1 cellular context compared by ENCODE assay signal in the genomic region with DNA sequence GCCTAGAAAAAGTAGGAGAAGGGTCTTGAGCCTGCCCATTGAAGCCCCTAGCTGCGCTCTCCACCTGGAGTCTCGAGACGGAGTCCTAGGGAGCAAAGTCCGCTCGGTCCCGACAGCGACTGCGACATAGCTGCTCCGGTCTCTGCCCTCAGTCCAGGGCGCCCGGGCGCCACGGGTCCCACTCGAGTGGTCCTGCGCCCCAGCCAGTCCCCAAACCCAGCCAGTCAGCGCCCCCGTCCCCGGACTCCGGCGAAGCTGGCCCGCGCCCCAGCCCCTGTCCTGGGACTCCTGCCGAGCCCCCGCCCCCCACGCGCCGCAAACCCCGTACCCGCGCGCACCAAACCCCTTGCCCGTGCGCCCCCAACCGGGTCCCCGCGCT.
TF ChIP-seq lines count a peak whose summit lies in the region.

No MANE protein-coding gene starts in this region.

TF ChIP-seq in HepG2, 621 proteins besides CTCF, POLR2A, EP300 and RAD21 (continued from another document and continues in another):
- TF ChIP-seq, protein P1, sequence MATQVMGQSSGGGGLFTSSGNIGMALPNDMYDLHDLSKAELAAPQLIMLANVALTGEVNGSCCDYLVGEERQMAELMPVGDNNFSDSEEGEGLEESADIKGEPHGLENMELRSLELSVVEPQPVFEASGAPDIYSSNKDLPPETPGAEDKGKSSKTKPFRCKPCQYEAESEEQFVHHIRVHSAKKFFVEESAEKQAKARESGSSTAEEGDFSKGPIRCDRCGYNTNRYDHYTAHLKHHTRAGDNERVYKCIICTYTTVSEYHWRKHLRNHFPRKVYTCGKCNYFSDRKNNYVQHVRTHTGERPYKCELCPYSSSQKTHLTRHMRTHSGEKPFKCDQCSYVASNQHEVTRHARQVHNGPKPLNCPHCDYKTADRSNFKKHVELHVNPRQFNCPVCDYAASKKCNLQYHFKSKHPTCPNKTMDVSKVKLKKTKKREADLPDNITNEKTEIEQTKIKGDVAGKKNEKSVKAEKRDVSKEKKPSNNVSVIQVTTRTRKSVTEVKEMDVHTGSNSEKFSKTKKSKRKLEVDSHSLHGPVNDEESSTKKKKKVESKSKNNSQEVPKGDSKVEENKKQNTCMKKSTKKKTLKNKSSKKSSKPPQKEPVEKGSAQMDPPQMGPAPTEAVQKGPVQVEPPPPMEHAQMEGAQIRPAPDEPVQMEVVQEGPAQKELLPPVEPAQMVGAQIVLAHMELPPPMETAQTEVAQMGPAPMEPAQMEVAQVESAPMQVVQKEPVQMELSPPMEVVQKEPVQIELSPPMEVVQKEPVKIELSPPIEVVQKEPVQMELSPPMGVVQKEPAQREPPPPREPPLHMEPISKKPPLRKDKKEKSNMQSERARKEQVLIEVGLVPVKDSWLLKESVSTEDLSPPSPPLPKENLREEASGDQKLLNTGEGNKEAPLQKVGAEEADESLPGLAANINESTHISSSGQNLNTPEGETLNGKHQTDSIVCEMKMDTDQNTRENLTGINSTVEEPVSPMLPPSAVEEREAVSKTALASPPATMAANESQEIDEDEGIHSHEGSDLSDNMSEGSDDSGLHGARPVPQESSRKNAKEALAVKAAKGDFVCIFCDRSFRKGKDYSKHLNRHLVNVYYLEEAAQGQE (IDR thresholded peaks at IDR 0.05; ENCODE audit: borderline replicate concordance in 1 of 2, low read depth in 1 of 2, low read length in 2 of 2), result no peak
- TF ChIP-seq ZNF709 (CRISPR knock-in tag; IDR thresholded peaks at IDR 0.05) (no peak), ZFP36 (IDR thresholded peaks at IDR 0.05; ENCODE audit: borderline replicate concordance, low read depth, low read length, partially characterized antibody) (no peak), AGO2 (optimal IDR thresholded peaks at IDR 0.05; ENCODE audit: low read depth, low read length) (no peak), TEF (CRISPR knock-in tag; IDR thresholded peaks at IDR 0.05) (no peak), ZNF605 (CRISPR knock-in tag; IDR thresholded peaks at IDR 0.05) (no peak), SP140L (CRISPR knock-in tag; IDR thresholded peaks at IDR 0.05; ENCODE audit: borderline replicate concordance) (no peak), TOPORS (CRISPR knock-in tag; IDR thresholded peaks at IDR 0.05) (no peak), ZBTB49 (CRISPR knock-in tag; IDR thresholded peaks at IDR 0.05; ENCODE audit: borderline replicate concordance) (no peak), TRIM24 (CRISPR knock-in tag; IDR thresholded peaks at IDR 0.05) (no peak), ZNF101 (CRISPR knock-in tag; IDR thresholded peaks at IDR 0.05; ENCODE audit: borderline replicate concordance, low read depth) (no peak), ZNF207 (IDR thresholded peaks at IDR 0.05; ENCODE audit: borderline replicate concordance) (no peak), KLF6 (CRISPR knock-in tag; IDR thresholded peaks at IDR 0.05) (no peak), ZSCAN5A (CRISPR knock-in tag; IDR thresholded peaks at IDR 0.05; ENCODE audit: borderline replicate concordance) (no peak; the same call in 1 of the 2 replicates), MATR3 (CRISPR knock-in tag; IDR thresholded peaks at IDR 0.05) (no peak), HOXA5 (CRISPR knock-in tag; IDR thresholded peaks at IDR 0.05) (0 out of 2 replicates have a peak, but pooled peaks have one; percentile 9), PHF20 (CRISPR knock-in tag; IDR thresholded peaks at IDR 0.05) (no peak), NFIB (CRISPR knock-in tag; IDR thresholded peaks at IDR 0.05; ENCODE audit: borderline replicate concordance) (no peak), SMARCC2 (IDR thresholded peaks at IDR 0.05) (no peak), SAFB2 (CRISPR knock-in tag; IDR thresholded peaks at IDR 0.05; ENCODE audit: borderline replicate concordance, low read depth) (no peak), ATF7 (IDR thresholded peaks at IDR 0.05) (no peak), ATF7 (CRISPR knock-in tag; IDR thresholded peaks at IDR 0.05) (no peak), ZNF83 (CRISPR knock-in tag; IDR thresholded peaks at IDR 0.05; ENCODE audit: borderline replicate concordance) (no peak), ZNF484 (CRISPR knock-in tag; IDR thresholded peaks at IDR 0.05; ENCODE audit: borderline replicate concordance, low read depth) (no peak), ZSCAN20 (CRISPR knock-in tag; IDR thresholded peaks at IDR 0.05; ENCODE audit: borderline replicate concordance) (no peak), PAWR (CRISPR knock-in tag; IDR thresholded peaks at IDR 0.05; ENCODE audit: borderline replicate concordance) (0 out of 2 replicates have a peak, but pooled peaks have one; percentile 11), ZGPAT (CRISPR knock-in tag; IDR thresholded peaks at IDR 0.05) (no peak), PRMT3 (CRISPR knock-in tag; IDR thresholded peaks at IDR 0.05; ENCODE audit: borderline replicate concordance, low read depth) (no peak), ZKSCAN1 (IDR thresholded peaks at IDR 0.05; ENCODE audit: low read length) (no peak), ZNF556 (CRISPR knock-in tag; IDR thresholded peaks at IDR 0.05; ENCODE audit: borderline replicate concordance) (peak; percentile 7; the same call in 1 of the 2 replicates), ZNF121 (CRISPR knock-in tag; IDR thresholded peaks at IDR 0.05) (no peak), NR2F6 (IDR thresholded peaks at IDR 0.05) (no peak), NR2F6 (CRISPR knock-in tag; IDR thresholded peaks at IDR 0.05) (no peak)
- TF ChIP-seq, protein P2, sequence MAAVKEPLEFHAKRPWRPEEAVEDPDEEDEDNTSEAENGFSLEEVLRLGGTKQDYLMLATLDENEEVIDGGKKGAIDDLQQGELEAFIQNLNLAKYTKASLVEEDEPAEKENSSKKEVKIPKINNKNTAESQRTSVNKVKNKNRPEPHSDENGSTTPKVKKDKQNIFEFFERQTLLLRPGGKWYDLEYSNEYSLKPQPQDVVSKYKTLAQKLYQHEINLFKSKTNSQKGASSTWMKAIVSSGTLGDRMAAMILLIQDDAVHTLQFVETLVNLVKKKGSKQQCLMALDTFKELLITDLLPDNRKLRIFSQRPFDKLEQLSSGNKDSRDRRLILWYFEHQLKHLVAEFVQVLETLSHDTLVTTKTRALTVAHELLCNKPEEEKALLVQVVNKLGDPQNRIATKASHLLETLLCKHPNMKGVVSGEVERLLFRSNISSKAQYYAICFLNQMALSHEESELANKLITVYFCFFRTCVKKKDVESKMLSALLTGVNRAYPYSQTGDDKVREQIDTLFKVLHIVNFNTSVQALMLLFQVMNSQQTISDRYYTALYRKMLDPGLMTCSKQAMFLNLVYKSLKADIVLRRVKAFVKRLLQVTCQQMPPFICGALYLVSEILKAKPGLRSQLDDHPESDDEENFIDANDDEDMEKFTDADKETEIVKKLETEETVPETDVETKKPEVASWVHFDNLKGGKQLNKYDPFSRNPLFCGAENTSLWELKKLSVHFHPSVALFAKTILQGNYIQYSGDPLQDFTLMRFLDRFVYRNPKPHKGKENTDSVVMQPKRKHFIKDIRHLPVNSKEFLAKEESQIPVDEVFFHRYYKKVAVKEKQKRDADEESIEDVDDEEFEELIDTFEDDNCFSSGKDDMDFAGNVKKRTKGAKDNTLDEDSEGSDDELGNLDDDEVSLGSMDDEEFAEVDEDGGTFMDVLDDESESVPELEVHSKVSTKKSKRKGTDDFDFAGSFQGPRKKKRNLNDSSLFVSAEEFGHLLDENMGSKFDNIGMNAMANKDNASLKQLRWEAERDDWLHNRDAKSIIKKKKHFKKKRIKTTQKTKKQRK (IDR thresholded peaks at IDR 0.05; ENCODE audit: low read length), result no peak
- TF ChIP-seq, protein P3, sequence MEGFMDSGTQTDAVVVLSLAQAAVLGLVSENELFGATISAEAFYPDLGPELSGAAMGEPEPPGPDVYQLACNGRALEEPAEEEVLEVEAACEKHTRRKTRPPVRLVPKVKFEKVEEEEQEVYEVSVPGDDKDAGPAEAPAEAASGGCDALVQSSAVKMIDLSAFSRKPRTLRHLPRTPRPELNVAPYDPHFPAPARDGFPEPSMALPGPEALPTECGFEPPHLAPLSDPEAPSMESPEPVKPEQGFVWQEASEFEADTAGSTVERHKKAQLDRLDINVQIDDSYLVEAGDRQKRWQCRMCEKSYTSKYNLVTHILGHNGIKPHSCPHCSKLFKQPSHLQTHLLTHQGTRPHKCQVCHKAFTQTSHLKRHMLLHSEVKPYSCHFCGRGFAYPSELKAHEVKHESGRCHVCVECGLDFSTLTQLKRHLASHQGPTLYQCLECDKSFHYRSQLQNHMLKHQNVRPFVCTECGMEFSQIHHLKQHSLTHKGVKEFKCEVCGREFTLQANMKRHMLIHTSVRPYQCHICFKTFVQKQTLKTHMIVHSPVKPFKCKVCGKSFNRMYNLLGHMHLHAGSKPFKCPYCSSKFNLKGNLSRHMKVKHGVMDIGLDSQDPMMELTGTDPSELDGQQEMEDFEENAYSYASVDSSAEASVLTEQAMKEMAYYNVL (CRISPR knock-in tag; IDR thresholded peaks at IDR 0.05; ENCODE audit: borderline replicate concordance), result no peak
- TF ChIP-seq, protein P4, sequence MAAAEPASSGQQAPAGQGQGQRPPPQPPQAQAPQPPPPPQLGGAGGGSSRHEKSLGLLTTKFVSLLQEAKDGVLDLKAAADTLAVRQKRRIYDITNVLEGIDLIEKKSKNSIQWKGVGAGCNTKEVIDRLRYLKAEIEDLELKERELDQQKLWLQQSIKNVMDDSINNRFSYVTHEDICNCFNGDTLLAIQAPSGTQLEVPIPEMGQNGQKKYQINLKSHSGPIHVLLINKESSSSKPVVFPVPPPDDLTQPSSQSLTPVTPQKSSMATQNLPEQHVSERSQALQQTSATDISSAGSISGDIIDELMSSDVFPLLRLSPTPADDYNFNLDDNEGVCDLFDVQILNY (CRISPR knock-in tag; conservative IDR thresholded peaks at IDR 0.05), result no peak
- TF ChIP-seq, protein P5, sequence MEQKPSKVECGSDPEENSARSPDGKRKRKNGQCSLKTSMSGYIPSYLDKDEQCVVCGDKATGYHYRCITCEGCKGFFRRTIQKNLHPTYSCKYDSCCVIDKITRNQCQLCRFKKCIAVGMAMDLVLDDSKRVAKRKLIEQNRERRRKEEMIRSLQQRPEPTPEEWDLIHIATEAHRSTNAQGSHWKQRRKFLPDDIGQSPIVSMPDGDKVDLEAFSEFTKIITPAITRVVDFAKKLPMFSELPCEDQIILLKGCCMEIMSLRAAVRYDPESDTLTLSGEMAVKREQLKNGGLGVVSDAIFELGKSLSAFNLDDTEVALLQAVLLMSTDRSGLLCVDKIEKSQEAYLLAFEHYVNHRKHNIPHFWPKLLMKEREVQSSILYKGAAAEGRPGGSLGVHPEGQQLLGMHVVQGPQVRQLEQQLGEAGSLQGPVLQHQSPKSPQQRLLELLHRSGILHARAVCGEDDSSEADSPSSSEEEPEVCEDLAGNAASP (CRISPR knock-in tag; IDR thresholded peaks at IDR 0.05; ENCODE audit: borderline replicate concordance), result no peak
- TF ChIP-seq, protein P6, sequence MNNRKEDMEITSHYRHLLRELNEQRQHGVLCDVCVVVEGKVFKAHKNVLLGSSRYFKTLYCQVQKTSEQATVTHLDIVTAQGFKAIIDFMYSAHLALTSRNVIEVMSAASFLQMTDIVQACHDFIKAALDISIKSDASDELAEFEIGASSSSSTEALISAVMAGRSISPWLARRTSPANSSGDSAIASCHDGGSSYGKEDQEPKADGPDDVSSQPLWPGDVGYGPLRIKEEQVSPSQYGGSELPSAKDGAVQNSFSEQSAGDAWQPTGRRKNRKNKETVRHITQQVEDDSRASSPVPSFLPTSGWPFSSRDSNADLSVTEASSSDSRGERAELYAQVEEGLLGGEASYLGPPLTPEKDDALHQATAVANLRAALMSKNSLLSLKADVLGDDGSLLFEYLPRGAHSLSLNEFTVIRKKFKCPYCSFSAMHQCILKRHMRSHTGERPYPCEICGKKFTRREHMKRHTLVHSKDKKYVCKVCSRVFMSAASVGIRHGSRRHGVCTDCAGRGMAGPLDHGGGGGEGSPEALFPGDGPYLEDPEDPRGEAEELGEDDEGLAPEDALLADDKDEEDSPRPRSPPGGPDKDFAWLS (CRISPR knock-in tag; IDR thresholded peaks at IDR 0.05; ENCODE audit: borderline replicate concordance), result no peak
- TF ChIP-seq, protein P7, sequence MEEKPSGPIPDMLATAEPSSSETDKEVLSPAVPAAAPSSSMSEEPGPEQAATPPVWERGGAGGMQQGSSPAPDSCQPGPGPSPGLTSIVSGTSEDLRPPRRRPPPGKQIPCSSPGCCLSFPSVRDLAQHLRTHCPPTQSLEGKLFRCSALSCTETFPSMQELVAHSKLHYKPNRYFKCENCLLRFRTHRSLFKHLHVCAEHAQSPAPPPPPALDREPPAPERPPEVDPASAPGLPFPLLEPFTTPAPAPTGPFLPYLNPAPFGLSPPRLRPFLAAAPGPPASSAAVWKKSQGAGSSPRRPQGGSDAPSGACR (CRISPR knock-in tag; IDR thresholded peaks at IDR 0.05), result no peak
